In genomic region chr21:33650929-33651505, GRCh38 we compare ENCODE assay signal across 17 cellular contexts.
"Had no signal": no experiment of that assay in that cellular context is flagged by ENCODE, and none has a peak within 500 bp of the region (broad histone marks: within the 10 kb centered on the region; RNA-seq: fewer than 3 reads in every experiment).

No MANE protein-coding gene starts in this region.

- H3K27ac Mint-ChIP-seq: activated naive CD4-positive, alpha-beta T cell treated with anti-CD3 and anti-CD28 coated beads, Interleukin-2, amount 50 U/mL, for 24 hours; activated T-helper 2 cell treated with anti-CD3 and anti-CD28 coated beads, Interferon-gamma antibody, Interleukin-2, Interleukin-4, amounts not matched to agents 10 μg/mL and 5 μg/mL and 100 μg/mL, durations not matched to agents 14 hours and 24 hours and 36 hours; stimulated activated effector memory CD8-positive, alpha-beta T cell treated with anti-CD3 and anti-CD28 coated beads, Interleukin-12 subunit alpha, Interleukin-12 subunit beta, amount 100 ng/mL, for 72 hours; T-cell had no signal

- H3K27ac ChIP-seq: esophagus squamous epithelium, heart left ventricle, tibial artery, WERI-Rb-1 had no signal

- ATAC-seq: heart left ventricle; left ventricle myocardium superior; stimulated activated effector memory CD8-positive, alpha-beta T cell treated with anti-CD3 and anti-CD28 coated beads, Interleukin-12 subunit alpha, Interleukin-12 subunit beta, amount 100 ng/mL, for 72 hours; T-cell had no signal

- H3K36me3 ChIP-seq: esophagus squamous epithelium, heart left ventricle, right atrium auricular region, tibial artery, WERI-Rb-1 had no signal

- H3K4me3 ChIP-seq: esophagus squamous epithelium, heart left ventricle, right atrium auricular region, tibial artery had no signal

- H3K9me3 Mint-ChIP-seq: activated naive CD4-positive, alpha-beta T cell treated with anti-CD3 and anti-CD28 coated beads, Interleukin-2, amount 50 U/mL, for 24 hours; activated T-helper 2 cell treated with anti-CD3 and anti-CD28 coated beads, Interferon-gamma antibody, Interleukin-2, Interleukin-4, amounts not matched to agents 10 μg/mL and 5 μg/mL and 100 μg/mL, durations not matched to agents 14 hours and 24 hours and 36 hours; stimulated activated effector memory CD8-positive, alpha-beta T cell treated with anti-CD3 and anti-CD28 coated beads, Interleukin-12 subunit alpha, Interleukin-12 subunit beta, amount 100 ng/mL, for 72 hours; T-cell had no signal

- H3K4me1 Mint-ChIP-seq: activated naive CD4-positive, alpha-beta T cell treated with anti-CD3 and anti-CD28 coated beads, Interleukin-2, amount 50 U/mL, for 24 hours; stimulated activated effector memory CD8-positive, alpha-beta T cell treated with anti-CD3 and anti-CD28 coated beads, Interleukin-12 subunit alpha, Interleukin-12 subunit beta, amount 100 ng/mL, for 72 hours; T-cell had no signal

- H3K27me3 Mint-ChIP-seq: activated naive CD4-positive, alpha-beta T cell treated with anti-CD3 and anti-CD28 coated beads, Interleukin-2, amount 50 U/mL, for 24 hours had no signal

- H3K27me3 ChIP-seq: esophagus squamous epithelium, heart left ventricle, right atrium auricular region, tibial artery had no signal

- H3K9me3 ChIP-seq: esophagus squamous epithelium, heart left ventricle, right atrium auricular region, tibial artery had no signal

- H3K36me3 Mint-ChIP-seq: activated naive CD4-positive, alpha-beta T cell treated with anti-CD3 and anti-CD28 coated beads, Interleukin-2, amount 50 U/mL, for 24 hours; stimulated activated effector memory CD8-positive, alpha-beta T cell treated with anti-CD3 and anti-CD28 coated beads, Interleukin-12 subunit alpha, Interleukin-12 subunit beta, amount 100 ng/mL, for 72 hours; T-cell had no signal

- DNase-seq: activated CD4-positive, alpha-beta T cell treated with anti-CD3 and anti-CD28 coated beads for 4 hours; activated T-cell treated with anti-CD3 and anti-CD28 coated beads for 4 hours; amygdala; esophagus squamous epithelium; foreskin melanocyte; heart left ventricle; islet precursor cell; left ventricle myocardium superior; mesenchymal stem cell; T-cell; T1000; tibial artery; WERI-Rb-1 had no signal

- H3K4me3 Mint-ChIP-seq: activated naive CD4-positive, alpha-beta T cell treated with anti-CD3 and anti-CD28 coated beads, Interleukin-2, amount 50 U/mL, for 24 hours; stimulated activated effector memory CD8-positive, alpha-beta T cell treated with anti-CD3 and anti-CD28 coated beads, Interleukin-12 subunit alpha, Interleukin-12 subunit beta, amount 100 ng/mL, for 72 hours; T-cell had no signal
